9 cellular contexts compared by ENCODE assay signal in the genomic region with DNA sequence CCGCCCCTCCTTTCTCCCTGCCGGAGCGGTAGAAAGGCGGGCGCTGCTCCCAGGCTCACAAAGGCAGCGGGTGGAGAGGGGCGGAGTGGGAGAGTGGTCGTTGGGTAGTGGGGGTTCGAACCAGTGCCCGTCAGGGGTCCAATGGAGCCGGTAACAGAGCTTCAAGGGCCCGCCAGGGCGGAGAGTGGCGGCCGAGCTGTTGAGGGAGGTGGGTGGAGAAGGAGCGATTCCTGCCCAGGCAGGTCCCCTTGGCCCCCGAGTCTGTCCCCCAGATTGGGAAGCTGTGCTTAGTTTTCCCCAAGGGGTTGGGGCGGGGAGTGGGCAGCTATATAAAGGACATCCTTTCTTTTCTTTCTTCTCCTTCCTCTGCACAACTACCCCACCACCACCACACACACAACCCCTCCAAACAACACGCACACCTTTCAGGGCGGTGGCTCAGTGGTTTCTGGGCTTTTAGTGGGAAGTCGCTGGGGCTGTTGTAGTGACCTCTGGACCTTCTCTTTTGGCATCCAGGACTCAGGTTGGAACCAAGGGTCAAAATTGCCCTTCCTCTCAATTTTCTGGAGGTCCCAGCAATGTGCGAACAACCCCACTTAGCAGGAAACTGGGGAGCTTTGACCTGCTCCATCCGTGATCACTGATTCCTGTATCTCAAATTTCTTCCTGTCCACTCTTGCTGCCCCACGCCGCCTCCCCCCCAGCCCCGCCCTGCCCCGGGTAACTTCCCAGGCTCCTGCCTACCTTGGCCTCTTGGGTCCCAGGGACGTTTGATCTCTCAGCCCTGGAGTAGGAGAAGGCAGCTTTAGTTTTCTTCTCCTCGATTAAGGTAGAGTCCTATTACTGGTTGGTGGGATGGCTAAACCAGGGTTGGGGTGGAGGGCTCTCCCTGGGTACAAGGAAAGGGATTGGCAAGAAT. TPM values are rescaled to one million over a fixed set of nuclear protein-coding genes. Genes with fewer than 3 reads are reported as not detected.
DNase-seq lines count a peak whose midpoint lies in the region; ATAC-seq and TF ChIP-seq lines count a peak whose summit lies in the region.
"Had no signal": no experiment of that assay in that cellular context is flagged by ENCODE, and none has a peak within 500 bp of the region (broad histone marks: within the 10 kb centered on the region; RNA-seq: fewer than 3 reads in every experiment).

No MANE protein-coding gene starts in this region.

- H3K4me1 Mint-ChIP-seq in activated naive CD4-positive, alpha-beta T cell treated with anti-CD3 and anti-CD28 coated beads for 36 hours (ENCODE audit: low read depth): peaks cover 14% of the 10 kb centered on the region
- H3K4me1 Mint-ChIP-seq in central memory CD8-positive, alpha-beta T cell: peaks cover 27% of the 10 kb centered on the region
- peaks cover 18% of the 10 kb centered on the region for H3K4me1 Mint-ChIP-seq in mesothelial cell of epicardium

- H3K36me3 Mint-ChIP-seq in activated naive CD4-positive, alpha-beta T cell treated with anti-CD3 and anti-CD28 coated beads for 36 hours (ENCODE audit: low read depth): no peaks in the 10 kb centered on the region
- H3K36me3 Mint-ChIP-seq in central memory CD8-positive, alpha-beta T cell (ENCODE audit: insufficient read depth): peaks cover 3% of the 10 kb centered on the region
- H3K36me3 Mint-ChIP-seq in mesothelial cell of epicardium: no peaks in the 10 kb centered on the region

- ATAC-seq in central memory CD8-positive, alpha-beta T cell (replicated peaks; ENCODE audit: extremely low read depth, poor library complexity, severe bottlenecking): no peak
- no peak for ATAC-seq in GM21723 (IDR thresholded peaks at IDR 0.05; ENCODE audit: unreplicated experiment)
- ATAC-seq: esophagus mucosa had no signal

- no peaks in the 10 kb centered on the region for H3K27me3 Mint-ChIP-seq in activated naive CD4-positive, alpha-beta T cell treated with anti-CD3 and anti-CD28 coated beads for 36 hours (ENCODE audit: low read depth)
- H3K27me3 Mint-ChIP-seq in central memory CD8-positive, alpha-beta T cell: no peaks in the 10 kb centered on the region
- no peaks in the 10 kb centered on the region for H3K27me3 Mint-ChIP-seq in mesothelial cell of epicardium (ENCODE audit: low read depth)

- no peaks in the 10 kb centered on the region for H3K9me3 Mint-ChIP-seq in activated naive CD4-positive, alpha-beta T cell treated with anti-CD3 and anti-CD28 coated beads for 36 hours
- no peaks in the 10 kb centered on the region for H3K9me3 Mint-ChIP-seq in central memory CD8-positive, alpha-beta T cell
- no peaks in the 10 kb centered on the region for H3K9me3 Mint-ChIP-seq in mesothelial cell of epicardium

- H3K4me3 Mint-ChIP-seq in activated naive CD4-positive, alpha-beta T cell treated with anti-CD3 and anti-CD28 coated beads for 36 hours: peak overlapping the region; percentile 81
- H3K4me3 Mint-ChIP-seq in central memory CD8-positive, alpha-beta T cell: peak overlapping the region; percentile 94
- peak overlapping the region; percentile 85 for H3K4me3 Mint-ChIP-seq in mesothelial cell of epicardium

- H3K27ac Mint-ChIP-seq in activated naive CD4-positive, alpha-beta T cell treated with anti-CD3 and anti-CD28 coated beads for 36 hours: no peak overlapping the region
- H3K27ac Mint-ChIP-seq in central memory CD8-positive, alpha-beta T cell (ENCODE audit: low read depth): peak overlapping the region; percentile 80
- H3K27ac Mint-ChIP-seq in mesothelial cell of epicardium: peak overlapping the region; percentile 43

- no peak for TF ChIP-seq CTCF in mesothelial cell of epicardium (IDR thresholded peaks at IDR 0.05; ENCODE audit: unreplicated experiment)
- TF ChIP-seq CTCF in GM13976 (IDR thresholded peaks at IDR 0.05; ENCODE audit: borderline replicate concordance, control extremely low read depth, extremely low read depth, insufficient read depth, missing control alignments): no peak

- CTCF ChIA-PET in activated naive CD4-positive, alpha-beta T cell treated with anti-CD3 and anti-CD28 coated beads for 36 hours (lab: Charles Lee): interaction anchor here (0.6 to 4.5 kb wide), 2 partner anchors 390 to 783 kb away, joined by 3 to 48 read pairs; no protein-coding TSS in a partner anchor

- no peak for DNase-seq in activated naive CD4-positive, alpha-beta T cell treated with anti-CD3 and anti-CD28 coated beads for 36 hours
- DNase-seq in activated naive CD4-positive, alpha-beta T cell treated with Interleukin-2 at 50 U/mL for 16 hours: no peak
- no peak for DNase-seq in central memory CD8-positive, alpha-beta T cell (ENCODE audit: low spot score in 2 of 2)
- DNase-seq in mesothelial cell of epicardium (ENCODE audit: low spot score in 2 of 2, unreplicated experiment in 2 of 2) (peak; percentile 18 to 38), ureter (ENCODE audit: low spot score) (peak; percentile 47), GM13976 (ENCODE audit: low spot score) (no peak), MV-4-11 (lab: John Stamatoyannopoulos, UW) (no peak)

- intact Hi-C loops in activated naive CD4-positive, alpha-beta T cell treated with anti-CD3 and anti-CD28 coated beads for 36 hours (cut with micrococcal nuclease): loop anchor here (10.0 kb wide), 1 partner anchor 64 kb away; no protein-coding TSS in a partner anchor

- in situ Hi-C loops in GM13976 (cut with MboI; ENCODE audit: low sequenced_read_pairs, unreplicated experiment): no loop called here

RNA-seq across cellular contexts. Expression of a gene that starts 1.9 kb away (rescaled TPM):
- total RNA-seq in activated naive CD4-positive, alpha-beta T cell treated with anti-CD3 and anti-CD28 coated beads for 36 hours: 1 to 10 TPM; 3.9 to 4.2 TPM
- 69.2 to 71.6 TPM (median 70.1 TPM) in 3 replicates for total RNA-seq in mesothelial cell of epicardium
- 59.8 TPM for total RNA-seq in ureter

Comparison
In these comparisons a context has a peak if more than half of its experiments do, and no peak if none do; other contexts are left out.
1. DNase-seq: peak in mesothelial cell of epicardium (2 of 2) and ureter (single experiment); none in activated naive CD4-positive, alpha-beta T cell treated with anti-CD3 and anti-CD28 coated beads for 36 hours (single experiment), activated naive CD4-positive, alpha-beta T cell treated with Interleukin-2 at 50 U/mL for 16 hours (single experiment), central memory CD8-positive, alpha-beta T cell (0 of 2), GM13976 (single experiment) and MV-4-11 (single experiment).
2. RNA of a gene that starts 1.9 kb away (total RNA-seq): 69.2 to 71.6 TPM in mesothelial cell of epicardium and 59.8 TPM in ureter (single experiment); 3.9 to 4.2 TPM in activated naive CD4-positive, alpha-beta T cell treated with anti-CD3 and anti-CD28 coated beads for 36 hours; every median in the first group is over 10 times any median in the second.
3. Peak in every context shown above with its lines, with median percentiles within 50 percentile points of each other: H3K4me3 Mint-ChIP-seq.